23 cellular contexts compared by ENCODE assay signal in genomic region chr7:83837683-83838082, GRCh38.
DNase-seq lines count a peak whose midpoint lies in the region; ATAC-seq, FAIRE-seq and TF ChIP-seq lines count a peak whose summit lies in the region.
"Had no signal": no experiment of that assay in that cellular context is flagged by ENCODE, and none has a peak within 500 bp of the region (broad histone marks: within the 10 kb centered on the region; RNA-seq: fewer than 3 reads in every experiment).

No MANE protein-coding gene starts in this region.

- no peaks in the 10 kb centered on the region for H3K79me2 ChIP-seq in OCI-LY3 (ENCODE audit: low read length)
- no peaks in the 10 kb centered on the region for H3K79me2 ChIP-seq in mammary epithelial cell (ENCODE audit: insufficient read depth, low read length)

- in situ Hi-C loops in mammary epithelial cell (cut with MboI; ENCODE audit: low sequenced_read_pairs in 2 of 2), result no loop called here

- peaks cover 29% of the 10 kb centered on the region for H3K36me3 ChIP-seq in OCI-LY3 (replicated peaks; ENCODE audit: low read depth, low read length)
- no peaks in the 10 kb centered on the region for H3K36me3 ChIP-seq in mammary epithelial cell (ENCODE audit: insufficient read depth, low read length)

- H3K4me1 ChIP-seq in OCI-LY3 (ENCODE audit: low read length) (peaks cover 70% of the 10 kb centered on the region), mammary epithelial cell (ENCODE audit: insufficient read depth, low read length) (no peaks in the 10 kb centered on the region)
- H3K4me1 ChIP-seq: A549 had no signal

- BruUV-seq in mammary epithelial cell (replicated peaks; lab: Mats Ljungman, UMichigan), result no TSS peak

- ATAC-seq in GM18511 (IDR thresholded peaks at IDR 0.05; ENCODE audit: unreplicated experiment), result peak; percentile 49
- peak; percentile 48 for ATAC-seq in GM21717 (IDR thresholded peaks at IDR 0.05; ENCODE audit: unreplicated experiment)
- ATAC-seq in HG02798 (IDR thresholded peaks at IDR 0.05; ENCODE audit: poor library complexity, unreplicated experiment), result no peak
- ATAC-seq: A549, GM23338, HCT116 had no signal

- TF ChIP-seq CTCF in OCI-LY3 (IDR thresholded peaks at IDR 0.05; ENCODE audit: low read depth, low read length) (no peak), mammary epithelial cell (conservative IDR thresholded peaks at IDR 0.05 in 1 of 2, IDR thresholded peaks at IDR 0.05 in 1 of 2; ENCODE audit: extremely low read depth in 1 of 2, insufficient read depth in 1 of 2, low read depth in 1 of 2, low read length in 2 of 2) (no peak), glutamatergic neuron (IDR thresholded peaks at IDR 0.05; ENCODE audit: partially characterized antibody, unreplicated experiment) (no peak)

- no peaks in the 10 kb centered on the region for H3K4me1 Mint-ChIP-seq in glutamatergic neuron (ENCODE audit: low read depth, unreplicated experiment)
- H3K4me1 Mint-ChIP-seq: CD14-positive monocyte; CD4-positive, alpha-beta memory T cell had no signal

- H3K9me3 ChIP-seq in OCI-LY3 (ENCODE audit: insufficient read depth, low read length) (no peaks in the 10 kb centered on the region), mammary epithelial cell (replicated peaks; ENCODE audit: insufficient read depth, low read length) (no peaks in the 10 kb centered on the region)
- H3K9me3 ChIP-seq: A549 had no signal

- H3K9ac ChIP-seq in OCI-LY3 (ENCODE audit: low read length) (peak overlapping the region; percentile 45; the same call in 1 of the 2 replicates), mammary epithelial cell (ENCODE audit: insufficient read depth, low read length) (no peak overlapping the region)

- H3K4me3 ChIP-seq in OCI-LY3 (ENCODE audit: low read length) (no peak overlapping the region), mammary epithelial cell (replicated peaks in 1 of 3; ENCODE audit: insufficient read depth in 1 of 3, low read depth in 2 of 3, low read length in 3 of 3) (no peak overlapping the region)
- H3K4me3 ChIP-seq: A549, GM23338 had no signal

- H3K27me3 ChIP-seq in OCI-LY3 (ENCODE audit: low read depth, low read length), result no peaks in the 10 kb centered on the region
- H3K27me3 ChIP-seq in mammary epithelial cell (ENCODE audit: insufficient read depth, low read length), result no peaks in the 10 kb centered on the region

- H3K4me2 ChIP-seq in OCI-LY3 (ENCODE audit: low read length), result peak overlapping the region; percentile 37
- no peak overlapping the region for H3K4me2 ChIP-seq in mammary epithelial cell (ENCODE audit: insufficient read depth, low read depth, low read length)
- H3K4me2 ChIP-seq: A549, GM23338 had no signal

- H3K4me3 Mint-ChIP-seq in glutamatergic neuron (ENCODE audit: unreplicated experiment), result no peak overlapping the region
- H3K4me3 Mint-ChIP-seq: CD14-positive monocyte; CD4-positive, alpha-beta memory T cell; GM23338; HFFc6 had no signal

- DNase-seq in mammary epithelial cell, result no peak
- no peak for DNase-seq in midbrain (lab: John Stamatoyannopoulos, UW)
- no peak for DNase-seq in glutamatergic neuron
- DNase-seq: AML-193; CD4-positive, alpha-beta memory T cell; DMS153; DMS79; GF-D8; HFFc6; Kasumi-1; KG1 had no signal

- dilution Hi-C loops in mammary epithelial cell (cut with HindIII; ENCODE audit: low sequenced_read_pairs), result no loop called here

- no peaks in the 10 kb centered on the region for H4K20me1 ChIP-seq in OCI-LY3 (ENCODE audit: insufficient read depth, low read length)
- H4K20me1 ChIP-seq in mammary epithelial cell (ENCODE audit: insufficient read depth, low read length), result no peaks in the 10 kb centered on the region

- 70% methylated on average over 1 of the region's 1 CpG for WGBS in mammary epithelial cell (ENCODE audit: low coverage, missing lambda C conversion rate)

- CTCF ChIA-PET in mammary epithelial cell (lab: Charles Lee; ENCODE audit: low non-redundant PET), result no interaction called here

- intact Hi-C loops in mammary epithelial cell (cut with micrococcal nuclease), result no loop called here

- FAIRE-seq in G401.6 (lab: Jason Lieb, UNC), result peak; percentile 56
- FAIRE-seq: A549, GM12892, H54 had no signal

- H3K27ac Mint-ChIP-seq in glutamatergic neuron (ENCODE audit: unreplicated experiment), result no peak overlapping the region
- H3K27ac Mint-ChIP-seq: CD14-positive monocyte; CD4-positive, alpha-beta memory T cell; GM23338; HFFc6 had no signal

- no peaks in the 10 kb centered on the region for H3K27me3 Mint-ChIP-seq in glutamatergic neuron (ENCODE audit: unreplicated experiment)
- H3K27me3 Mint-ChIP-seq: CD4-positive, alpha-beta memory T cell had no signal

- H3K27ac ChIP-seq in OCI-LY3 (ENCODE audit: low read length), result peak overlapping the region; percentile 93
- H3K27ac ChIP-seq in mammary epithelial cell (ENCODE audit: insufficient read depth, low read depth, low read length), result no peak overlapping the region
- H3K27ac ChIP-seq: 22Rv1, A549 had no signal

- no peaks in the 10 kb centered on the region for H3K9me3 Mint-ChIP-seq in glutamatergic neuron (ENCODE audit: unreplicated experiment)
- H3K9me3 Mint-ChIP-seq: GM23338, HFFc6 had no signal

- H2AFZ ChIP-seq in OCI-LY3 (ENCODE audit: low read depth, low read length) (0 out of 2 replicates have a peak overlapping the region, but pooled peaks have one; percentile 24), mammary epithelial cell (ENCODE audit: low read depth, low read length) (no peak overlapping the region)
- H2AFZ ChIP-seq: GM23338 had no signal

- no peaks in the 10 kb centered on the region for H3K36me3 Mint-ChIP-seq in glutamatergic neuron (ENCODE audit: unreplicated experiment)
- H3K36me3 Mint-ChIP-seq: CD14-positive monocyte; CD4-positive, alpha-beta memory T cell had no signal
